In genomic region chr2:238170386-238171071, GRCh38 we compare ENCODE assay signal across 14 cellular contexts. TPM values are rescaled to one million over a fixed set of nuclear protein-coding genes. Genes with fewer than 3 reads are reported as not detected.
A peak's percentile ranks its signal among the peaks of the same experiment; 100 is the strongest.
DNase-seq lines count a peak whose midpoint lies in the region; ATAC-seq, FAIRE-seq and TF ChIP-seq lines count a peak whose summit lies in the region.
"Had no signal": no experiment of that assay in that cellular context is flagged by ENCODE, and none has a peak within 500 bp of the region (broad histone marks: within the 10 kb centered on the region; RNA-seq: fewer than 3 reads in every experiment).

No MANE protein-coding gene starts in this region.

- no peaks in the 10 kb centered on the region for H3K27me3 ChIP-seq in K562 (ENCODE audit: control insufficient read depth in 2 of 2, insufficient read depth in 2 of 2, low read length in 2 of 2)
- H3K27me3 ChIP-seq in keratinocyte (ENCODE audit: control insufficient read depth, extremely low read depth, insufficient read depth, low read length): no peaks in the 10 kb centered on the region
- no peaks in the 10 kb centered on the region for H3K27me3 ChIP-seq in subcutaneous abdominal adipose tissue (ENCODE audit: control insufficient read depth in 5 of 5, insufficient read depth in 4 of 5, low read length in 5 of 5)

- H3K4me3 ChIP-seq in K562 (no peak overlapping the region), keratinocyte (ENCODE audit: control insufficient read depth in 2 of 3, extremely low read depth in 1 of 3, insufficient read depth in 2 of 3, low read depth in 1 of 3, low read length in 3 of 3) (no peak overlapping the region), subcutaneous abdominal adipose tissue (ENCODE audit: low read depth in 1 of 5, low read length in 5 of 5) (no peak overlapping the region)

- H3K4me1 Mint-ChIP-seq in HFFc6 (ENCODE audit: low read depth): peaks cover 57% of the 10 kb centered on the region
- H3K4me1 Mint-ChIP-seq: endodermal cell, IgD-negative memory B cell had no signal

- H2AFZ ChIP-seq in K562 (ENCODE audit: low read depth, low read length) (no peak overlapping the region), keratinocyte (ENCODE audit: control insufficient read depth, low read length) (no peak overlapping the region)

- peak overlapping the region; percentile 71 for H3K4me3 Mint-ChIP-seq in HFFc6
- H3K4me3 Mint-ChIP-seq: activated naive CD8-positive, alpha-beta T cell treated with anti-CD3 and anti-CD28 coated beads, Interleukin-2, amount 10 ng/mL, durations not matched to agents 7 days and 5 days; endodermal cell; IgD-negative memory B cell; T-helper 17 cell had no signal

- H3K36me3 Mint-ChIP-seq in HFFc6 (ENCODE audit: low read depth): peaks cover 44% of the 10 kb centered on the region

- CTCF ChIA-PET in K562 (lab: Yijun Ruan, JAX; ENCODE audit: low intra/inter-chr PET ratio): no interaction called here

- H3K9me1 ChIP-seq in K562 (ENCODE audit: control insufficient read depth, insufficient read depth, low read length) (peaks cover 4% of the 10 kb centered on the region), keratinocyte (ENCODE audit: control insufficient read depth, extremely low read depth, insufficient read depth, low read length) (no peaks in the 10 kb centered on the region)

- intact Hi-C loops in K562 (cut with micrococcal nuclease): no loop called here

- H3K27ac ChIP-seq in K562 (ENCODE audit: extremely low read depth, low read depth, low read length) (peak overlapping the region; percentile 81; the same call in 1 of the 3 replicates), keratinocyte (ENCODE audit: control insufficient read depth, insufficient read depth, low read length) (peak overlapping the region; percentile 93), subcutaneous abdominal adipose tissue (ENCODE audit: low read depth, low read length) (peak overlapping the region; percentile 93)

- no peaks in the 10 kb centered on the region for H3K9me3 ChIP-seq in K562 (replicated peaks; ENCODE audit: control insufficient read depth, insufficient read depth, low read depth, low read length)
- no peaks in the 10 kb centered on the region for H3K9me3 ChIP-seq in keratinocyte (ENCODE audit: control insufficient read depth, low read depth, low read length)
- no peaks in the 10 kb centered on the region for H3K9me3 ChIP-seq in subcutaneous abdominal adipose tissue (ENCODE audit: control insufficient read depth in 5 of 5, low read length in 5 of 5)

- 88% methylated on average over 19 of the region's 21 CpGs for WGBS in K562 (ENCODE audit: insufficient coverage, low coverage, missing lambda C conversion rate)

- H3K4me1 ChIP-seq in K562 (replicated peaks in 1 of 2; ENCODE audit: control insufficient read depth in 2 of 2, insufficient read depth in 2 of 2, low read length in 2 of 2): peaks cover 30 to 33% of the 10 kb centered on the region in 2 experiments
- peaks cover 43% of the 10 kb centered on the region for H3K4me1 ChIP-seq in keratinocyte (ENCODE audit: control insufficient read depth, extremely low read depth, insufficient read depth, low read length)
- H3K4me1 ChIP-seq in subcutaneous abdominal adipose tissue (ENCODE audit: control insufficient read depth in 5 of 5, insufficient read depth in 5 of 5, low read length in 5 of 5): peaks cover 7 to 35% (median 19%) of the 10 kb centered on the region in 5 donors

- FAIRE-seq in K562 (lab: Jason Lieb, UNC) (no peak), keratinocyte (lab: Jason Lieb, UNC) (no peak)
- FAIRE-seq: GM19239, small intestine had no signal

- no TSS peak for BruUV-seq in K562 (replicated peaks; lab: Mats Ljungman, UMichigan)

- dilution Hi-C loops in keratinocyte (cut with MboI; ENCODE audit: extremely low pct_ligation_motif_present, low sequenced_read_pairs): no loop called here

- no peak for ATAC-seq in K562
- ATAC-seq: HCT116, T-helper 17 cell had no signal

- TF ChIP-seq RAD21 in K562 (CRISPR knock-in tag; conservative IDR thresholded peaks at IDR 0.05 in 1 of 2, IDR thresholded peaks at IDR 0.05 in 1 of 2): no peak

- H3K36me3 ChIP-seq in K562 (ENCODE audit: control insufficient read depth, insufficient read depth, low read length): peaks cover 55% of the 10 kb centered on the region
- peaks cover 22 to 65% of the 10 kb centered on the region in 2 experiments for H3K36me3 ChIP-seq in keratinocyte (ENCODE audit: control insufficient read depth in 2 of 2, extremely low read depth in 1 of 2, insufficient read depth in 2 of 2, low read length in 2 of 2)
- H3K36me3 ChIP-seq in subcutaneous abdominal adipose tissue (ENCODE audit: control insufficient read depth in 5 of 5, insufficient read depth in 5 of 5, low read length in 5 of 5): peaks cover 5 to 77% (median 61%) of the 10 kb centered on the region in 5 donors

- TF ChIP-seq EP300 in K562 (IDR thresholded peaks at IDR 0.05; ENCODE audit: low read length): no peak

- POLR2A ChIA-PET in K562 (lab: Yijun Ruan, JAX): no interaction called here

- TF ChIP-seq CTCF in HFFc6 (IDR thresholded peaks at IDR 0.05) (no peak), K562 (IDR thresholded peaks at IDR 0.05 in 2 of 3, conservative IDR thresholded peaks at IDR 0.05 in 1 of 3; ENCODE audit: insufficient read depth in 2 of 3, low read depth in 1 of 3, low read length in 3 of 3) (no peak), keratinocyte (optimal IDR thresholded peaks at IDR 0.05 in 1 of 3, IDR thresholded peaks at IDR 0.05 in 1 of 3, conservative IDR thresholded peaks at IDR 0.05 in 1 of 3; ENCODE audit: extremely low read depth in 1 of 3, insufficient read depth in 2 of 3, low read length in 3 of 3) (no peak)

- H3K4me2 ChIP-seq in K562 (ENCODE audit: insufficient read depth, low read length) (no peak overlapping the region), keratinocyte (ENCODE audit: control insufficient read depth, extremely low read depth, insufficient read depth, low read depth, low read length) (peak overlapping the region; percentile 63)

- no peak for TF ChIP-seq POLR2A in K562 (conservative IDR thresholded peaks at IDR 0.05)

- no peaks in the 10 kb centered on the region for H3K79me2 ChIP-seq in K562 (ENCODE audit: control insufficient read depth, insufficient read depth, low read length)
- no peaks in the 10 kb centered on the region for H3K79me2 ChIP-seq in keratinocyte (ENCODE audit: control insufficient read depth, insufficient read depth, low read length)

- DNase-seq in HFFc6 (no peak), K562 (ENCODE audit: extremely low read depth in 1 of 4, low spot score in 3 of 4) (no peak), keratinocyte (ENCODE audit: low read depth, low spot score) (no peak), kidney tubule cell (ENCODE audit: low spot score) (no peak), A172 (ENCODE audit: low spot score) (no peak), NCI-H1417 (lab: John Stamatoyannopoulos, UW) (no peak)
- DNase-seq: activated naive CD8-positive, alpha-beta T cell treated with anti-CD3 and anti-CD28 coated beads, Interleukin-2, amount 10 ng/mL, durations not matched to agents 7 days and 5 days; endodermal cell; small intestine; T-helper 17 cell had no signal

- peaks cover 6% of the 10 kb centered on the region; the same call in 1 of the 2 replicates for H3K27me3 Mint-ChIP-seq in HFFc6 (ENCODE audit: insufficient read depth)
- H3K27me3 Mint-ChIP-seq: activated naive CD8-positive, alpha-beta T cell treated with anti-CD3 and anti-CD28 coated beads, Interleukin-2, amount 10 ng/mL, durations not matched to agents 7 days and 5 days; IgD-negative memory B cell; T-helper 17 cell had no signal

- no peaks in the 10 kb centered on the region for H3K9me3 Mint-ChIP-seq in HFFc6
- H3K9me3 Mint-ChIP-seq: activated naive CD8-positive, alpha-beta T cell treated with anti-CD3 and anti-CD28 coated beads, Interleukin-2, amount 10 ng/mL, durations not matched to agents 7 days and 5 days; endodermal cell; IgD-negative memory B cell had no signal

- in situ Hi-C loops in K562 (cut with MboI): no loop called here

- H4K20me1 ChIP-seq in K562 (replicated peaks; ENCODE audit: control insufficient read depth, insufficient read depth, low read length) (no peaks in the 10 kb centered on the region), keratinocyte (ENCODE audit: control insufficient read depth, extremely low read depth, insufficient read depth, low read length) (no peaks in the 10 kb centered on the region)

- peak overlapping the region; percentile 94 for H3K27ac Mint-ChIP-seq in HFFc6
- H3K27ac Mint-ChIP-seq: activated naive CD8-positive, alpha-beta T cell treated with anti-CD3 and anti-CD28 coated beads, Interleukin-2, amount 10 ng/mL, durations not matched to agents 7 days and 5 days; endodermal cell; T-helper 17 cell had no signal

- H3K9ac ChIP-seq in K562 (ENCODE audit: insufficient read depth in 1 of 2, low read depth in 2 of 2, low read length in 2 of 2) (peak overlapping the region in 1 of 2 experiments; percentile 56; a peak in 1 of 4 replicates), keratinocyte (ENCODE audit: control insufficient read depth, extremely low read depth, insufficient read depth, low read length) (peak overlapping the region; percentile 68), subcutaneous abdominal adipose tissue (ENCODE audit: low read length in 5 of 5) (peak overlapping the region in 1 of 5 donors; percentile 26)

RNA-seq across cellular contexts. Expression of gene ERFE, which starts 11.8 kb away (rescaled TPM):
- under 1 TPM in 5 of 6 experiments, not detected in 1; 0.19 to 0.46 (median 0.41) TPM for total RNA-seq in HFFc6 (2021; fragmentation: NEBNext Ultra II Directional; extraction: Animal tissue kit (Norgen Biotek cat#: 25700))
- 6.9 and 19.3 TPM in 2 replicates for total RNA-seq in K562 (2011; cell fraction: chromatin; rRNA removed; ENCODE audit: low replicate concordance)
- 14.7 and 17.0 TPM in 2 replicates for total RNA-seq in K562 (2011; cell fraction: nucleolus; rRNA removed)
- total RNA-seq in K562 (2011; cell fraction: nucleoplasm; rRNA removed): 9.9 and 10.2 TPM in 2 replicates
- total RNA-seq in K562 (2014; rRNA removed) (4.1 and 5.8 TPM in 2 replicates), K562 (2014; rRNA removed; fragmentation: Illumina TruSeq; extraction: Trizol) (2.5 and 3.7 TPM in 2 replicates), K562 (2015; rRNA removed; fragmentation: Illumina TruSeq; extraction: Trizol) (1.0 and 1.1 TPM in 2 replicates), K562 (2021) (6.5 and 6.7 TPM in 2 replicates)
- polyA plus RNA-seq in K562 (2011; rRNA removed) (2.5 and 3.1 TPM in 2 replicates), K562 (2014; fragmentation: Illumina TruSeq; extraction: Trizol) (5.2 and 5.4 TPM in 2 replicates), K562 (2014; fragmentation: Nextera tagmentation; extraction: Ambion mirVana) (1 to 10 TPM in 1 of 2 experiments, under 1 TPM in 1; 0.55 to 1.1 TPM), K562 (2014; rRNA removed) (7.1 and 8.2 TPM in 2 replicates), keratinocyte (0.14 to 0.28 TPM (median 0.27 TPM) in 3 replicates)
- 2.4 and 5.0 TPM in 2 replicates for polyA plus RNA-seq in K562 (2011; cell fraction: cytosol; rRNA removed)
- 7.7 and 15.1 TPM in 2 replicates for polyA plus RNA-seq in K562 (2011; cell fraction: nucleus; rRNA removed)
- 2.7 and 20.8 TPM in 2 replicates for polyA plus RNA-seq in K562 (2012)
- 0.18 and 0.35 TPM in 2 replicates for polyA minus RNA-seq in K562 (2011; rRNA and poly(A)+ RNA removed)
- 1.0 TPM in 1 of 2 replicates, not detected in the other for polyA minus RNA-seq in K562 (2011; cell fraction: cytosol; rRNA and poly(A)+ RNA removed)
- polyA minus RNA-seq in K562 (2011; cell fraction: nucleus; rRNA and poly(A)+ RNA removed): 1.9 and 3.0 TPM in 2 replicates
- not detected for polyA plus RNA-seq in keratinocyte (2011; ENCODE audit: low read depth)
- polyA plus RNA-seq in keratinocyte (2011; cell fraction: cytosol; rRNA removed): 0.17 and 0.27 TPM in 2 replicates
- 0.23 and 0.71 TPM in 2 replicates for polyA plus RNA-seq in keratinocyte (2011; cell fraction: nucleus; rRNA removed)
- polyA plus RNA-seq in keratinocyte (2012; ENCODE audit: low replicate concordance): 0.11 TPM in 2 replicates
- 0.10 TPM in 1 of 3 replicates, not detected in the others for polyA minus RNA-seq in keratinocyte
- not detected for polyA minus RNA-seq in keratinocyte (2011; cell fraction: cytosol; rRNA and poly(A)+ RNA removed)
- 0.63 TPM in 1 of 2 replicates, not detected in the other for polyA minus RNA-seq in keratinocyte (2011; cell fraction: nucleus; rRNA and poly(A)+ RNA removed)
- 25.3 and 31.3 TPM in 2 replicates for total RNA-seq in A172 (2014; rRNA removed; shearing (Covaris generic))
- total RNA-seq: T-helper 17 cell had no signal
- polyA plus RNA-seq: IgD-negative memory B cell had no signal

RNA-seq across cellular contexts. Expression of gene KLHL30, which starts 32.1 kb away (rescaled TPM):
- total RNA-seq in HFFc6 (2021; fragmentation: NEBNext Ultra II Directional; extraction: Animal tissue kit (Norgen Biotek cat#: 25700)): under 1 TPM in 4 of 6 experiments, not detected in 2; 0.05 to 0.14 (median 0.12) TPM
- total RNA-seq in K562 (2011; cell fraction: chromatin; rRNA removed; ENCODE audit: low replicate concordance): 0.21 TPM in 1 of 2 replicates, not detected in the other
- total RNA-seq in K562 (2011; cell fraction: nucleolus; rRNA removed): 0.53 and 0.67 TPM in 2 replicates
- total RNA-seq in K562 (2011; cell fraction: nucleoplasm; rRNA removed): 0.07 TPM in 1 of 2 replicates, not detected in the other
- total RNA-seq in K562 (2014; rRNA removed): not detected in 2 replicates
- total RNA-seq in K562 (2014; rRNA removed; fragmentation: Illumina TruSeq; extraction: Trizol): not detected in 2 replicates
- not detected in 2 replicates for total RNA-seq in K562 (2015; rRNA removed; fragmentation: Illumina TruSeq; extraction: Trizol)
- total RNA-seq in K562 (2021): 0.04 TPM in 1 of 2 replicates, not detected in the other
- polyA plus RNA-seq in K562 (2011; rRNA removed): 0.03 TPM in 1 of 2 replicates, not detected in the other
- polyA plus RNA-seq in K562 (2011; cell fraction: cytosol; rRNA removed): 0.09 TPM in 1 of 2 replicates, not detected in the other
- polyA plus RNA-seq in K562 (2011; cell fraction: nucleus; rRNA removed): 0.07 and 0.09 TPM in 2 replicates
- 0.03 and 0.06 TPM in 2 replicates for polyA plus RNA-seq in K562 (2012)
- polyA plus RNA-seq in K562 (2014; fragmentation: Illumina TruSeq; extraction: Trizol): not detected in 2 replicates
- polyA plus RNA-seq in K562 (2014; fragmentation: Nextera tagmentation; extraction: Ambion mirVana): not detected
- polyA plus RNA-seq in K562 (2014; rRNA removed): not detected in 2 replicates
- not detected in 2 replicates for polyA minus RNA-seq in K562 (2011; rRNA and poly(A)+ RNA removed)
- not detected in 2 replicates for polyA minus RNA-seq in K562 (2011; cell fraction: cytosol; rRNA and poly(A)+ RNA removed)
- polyA minus RNA-seq in K562 (2011; cell fraction: nucleus; rRNA and poly(A)+ RNA removed): 0.11 and 0.13 TPM in 2 replicates
- polyA plus RNA-seq in keratinocyte: not detected in 3 replicates
- not detected for polyA plus RNA-seq in keratinocyte (2011; ENCODE audit: low read depth)
- not detected in 2 replicates for polyA plus RNA-seq in keratinocyte (2011; cell fraction: cytosol; rRNA removed)
- 0.03 TPM in 1 of 2 replicates, not detected in the other for polyA plus RNA-seq in keratinocyte (2011; cell fraction: nucleus; rRNA removed)
- polyA plus RNA-seq in keratinocyte (2012; ENCODE audit: low replicate concordance): not detected in 2 replicates
- not detected in 3 replicates for polyA minus RNA-seq in keratinocyte
- polyA minus RNA-seq in keratinocyte (2011; cell fraction: cytosol; rRNA and poly(A)+ RNA removed): not detected
- polyA minus RNA-seq in keratinocyte (2011; cell fraction: nucleus; rRNA and poly(A)+ RNA removed): not detected in 2 replicates
- 6.3 and 7.4 TPM in 2 replicates for total RNA-seq in A172 (2014; rRNA removed; shearing (Covaris generic))
- total RNA-seq: activated naive CD8-positive, alpha-beta T cell treated with anti-CD3 and anti-CD28 coated beads, Interleukin-2, amount 10 ng/mL, durations not matched to agents 7 days and 5 days; endodermal cell; T-helper 17 cell had no signal
- polyA plus RNA-seq: IgD-negative memory B cell had no signal

RNA-seq across cellular contexts. Expression of gene ILKAP, which starts 33.0 kb away (rescaled TPM):
- 10 to 100 TPM; 27.3 to 34.3 (median 28.6) TPM for total RNA-seq in HFFc6 (2021; fragmentation: NEBNext Ultra II Directional; extraction: Animal tissue kit (Norgen Biotek cat#: 25700))
- total RNA-seq in K562 (2011; cell fraction: chromatin; rRNA removed; ENCODE audit: low replicate concordance): 68.1 and 109 TPM in 2 replicates
- 43.0 and 45.2 TPM in 2 replicates for total RNA-seq in K562 (2011; cell fraction: nucleolus; rRNA removed)
- total RNA-seq in K562 (2011; cell fraction: nucleoplasm; rRNA removed): 64.3 and 84.1 TPM in 2 replicates
- total RNA-seq in K562 (2014; rRNA removed) (20.6 and 25.5 TPM in 2 replicates), K562 (2014; rRNA removed; fragmentation: Illumina TruSeq; extraction: Trizol) (19.4 and 20.7 TPM in 2 replicates), K562 (2015; rRNA removed; fragmentation: Illumina TruSeq; extraction: Trizol) (17.8 and 18.8 TPM in 2 replicates), K562 (2021) (29.4 and 31.8 TPM in 2 replicates)
- polyA plus RNA-seq in K562 (2011; rRNA removed) (25.1 and 31.7 TPM in 2 replicates), K562 (2014; fragmentation: Illumina TruSeq; extraction: Trizol) (24.8 and 25.0 TPM in 2 replicates), K562 (2014; fragmentation: Nextera tagmentation; extraction: Ambion mirVana) (1 to 10 TPM; 3.1 to 5.6 TPM), K562 (2014; rRNA removed) (43.9 and 46.7 TPM in 2 replicates), keratinocyte (30.6 to 39.1 TPM (median 37.5 TPM) in 3 replicates)
- 17.5 and 18.4 TPM in 2 replicates for polyA plus RNA-seq in K562 (2011; cell fraction: cytosol; rRNA removed)
- 63.8 and 66.9 TPM in 2 replicates for polyA plus RNA-seq in K562 (2011; cell fraction: nucleus; rRNA removed)
- 23.4 and 24.4 TPM in 2 replicates for polyA plus RNA-seq in K562 (2012)
- polyA minus RNA-seq in K562 (2011; rRNA and poly(A)+ RNA removed): 25.0 and 25.6 TPM in 2 replicates
- 11.1 and 12.0 TPM in 2 replicates for polyA minus RNA-seq in K562 (2011; cell fraction: cytosol; rRNA and poly(A)+ RNA removed)
- polyA minus RNA-seq in K562 (2011; cell fraction: nucleus; rRNA and poly(A)+ RNA removed): 19.9 and 24.2 TPM in 2 replicates
- polyA plus RNA-seq in keratinocyte (2011; ENCODE audit: low read depth): 18.1 TPM
- 22.5 and 23.0 TPM in 2 replicates for polyA plus RNA-seq in keratinocyte (2011; cell fraction: cytosol; rRNA removed)
- polyA plus RNA-seq in keratinocyte (2011; cell fraction: nucleus; rRNA removed): 56.4 and 62.5 TPM in 2 replicates
- 27.6 and 34.0 TPM in 2 replicates for polyA plus RNA-seq in keratinocyte (2012; ENCODE audit: low replicate concordance)
- polyA minus RNA-seq in keratinocyte: 13.5 to 31.6 TPM (median 18.7 TPM) in 3 replicates
- polyA minus RNA-seq in keratinocyte (2011; cell fraction: cytosol; rRNA and poly(A)+ RNA removed): 10.6 TPM
- 15.0 and 22.2 TPM in 2 replicates for polyA minus RNA-seq in keratinocyte (2011; cell fraction: nucleus; rRNA and poly(A)+ RNA removed)
- 21.2 and 22.2 TPM in 2 replicates for total RNA-seq in A172 (2014; rRNA removed; shearing (Covaris generic))
